ENCODE assay signal across 29 cellular contexts in the genomic region with DNA sequence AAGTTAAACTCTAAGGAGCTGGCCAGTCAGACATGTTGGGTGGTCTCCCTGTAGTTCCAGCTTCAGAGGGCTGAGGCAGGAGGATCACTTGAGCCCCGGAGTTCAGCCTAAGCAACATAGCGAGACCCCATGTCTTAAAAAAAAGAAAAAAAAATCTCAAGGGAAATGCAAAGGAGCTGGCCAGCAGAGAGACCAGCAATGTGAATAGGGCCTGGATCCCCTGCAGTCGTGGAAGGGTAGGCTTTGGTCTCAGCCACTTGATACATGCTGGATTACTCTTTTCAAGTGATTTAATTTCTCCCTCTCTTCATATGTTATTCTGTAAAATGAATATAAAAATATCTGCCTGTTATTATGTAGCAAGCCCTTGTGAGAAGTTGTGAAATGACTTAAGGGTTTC.
"Had no signal": no experiment of that assay in that cellular context is flagged by ENCODE, and none has a peak within 500 bp of the region (broad histone marks: within the 10 kb centered on the region; RNA-seq: fewer than 3 reads in every experiment).

No MANE protein-coding gene starts in this region.

- H3K27ac ChIP-seq: SK-N-MC had no signal

- FAIRE-seq: astrocyte, TTC549 had no signal

- H3K4me3 Mint-ChIP-seq: activated CD4-positive, alpha-beta memory T cell treated with anti-CD3 and anti-CD28 coated beads for 36 hours; activated CD4-positive, alpha-beta T cell treated with anti-CD3 and anti-CD28 coated beads, Interleukin-2, amount 10 ng/mL, durations not matched to agents 7 days and 5 days; activated T-cell treated with anti-CD3 and anti-CD28 coated beads, Interleukin-2, amount 50 U/mL, for 4 hours; brain; central memory CD8-positive, alpha-beta T cell; T-cell had no signal

- H3K27me3 Mint-ChIP-seq: activated CD4-positive, alpha-beta memory T cell treated with anti-CD3 and anti-CD28 coated beads for 36 hours; central memory CD8-positive, alpha-beta T cell had no signal

- H3K4me1 Mint-ChIP-seq: activated CD4-positive, alpha-beta T cell treated with anti-CD3 and anti-CD28 coated beads, Interleukin-2, amount 10 ng/mL, durations not matched to agents 7 days and 5 days; central memory CD8-positive, alpha-beta T cell; T-cell had no signal

- DNase-seq: activated CD4-positive, alpha-beta memory T cell treated with anti-CD3 and anti-CD28 coated beads for 36 hours; activated CD4-positive, alpha-beta T cell treated with anti-CD3 and anti-CD28 coated beads, Interleukin-2, amount 10 ng/mL, durations not matched to agents 7 days and 5 days; activated CD4-positive, CD25-positive, alpha-beta regulatory T cell; activated CD8-positive, alpha-beta memory T cell treated with anti-CD3 and anti-CD28 coated beads for 24 hours; activated effector memory CD4-positive, alpha-beta T cell treated with anti-CD3 and anti-CD28 coated beads, Interleukin-2, amount 50 U/mL, for 16 hours; activated naive CD4-positive, alpha-beta T cell treated with Interleukin-2 at 50 U/mL for 16 hours; activated T-cell treated with anti-CD3 and anti-CD28 coated beads, Interleukin-2, amount 50 U/mL, for 4 hours; amygdala; MM.1S; NCI-H1105 treated with DMSO at 0.1 percent for 48 hours; NCI-H1436 treated with DMSO at 0.1 percent for 48 hours; NCI-H187; NCI-H2081; NCI-H510A treated with DMSO at 0.1 percent for 48 hours; NCI-H69; NK-92 treated with Interleukin-12 subunit alpha and Interleukin-12 subunit beta, amount 100 ng/mL, for 24 hours; OCI-M1; RPMI8226; T-cell; T-helper 2 cell; T1000 had no signal

- H3K27ac Mint-ChIP-seq: activated CD4-positive, alpha-beta memory T cell treated with anti-CD3 and anti-CD28 coated beads for 36 hours; activated CD4-positive, alpha-beta T cell treated with anti-CD3 and anti-CD28 coated beads, Interleukin-2, amount 10 ng/mL, durations not matched to agents 7 days and 5 days; activated naive CD4-positive, alpha-beta T cell treated with anti-CD3 and anti-CD28 coated beads, Interleukin-2, amount 50 U/mL, for 72 hours; T-cell had no signal

- H3K36me3 Mint-ChIP-seq: activated CD4-positive, alpha-beta memory T cell treated with anti-CD3 and anti-CD28 coated beads for 36 hours had no signal

- H3K4me3 ChIP-seq: SK-N-MC had no signal

- ATAC-seq: activated naive CD4-positive, alpha-beta T cell treated with anti-CD3 and anti-CD28 coated beads, Interleukin-2, amount 50 U/mL, for 72 hours; activated T-cell treated with anti-CD3 and anti-CD28 coated beads, Interleukin-2, amount 50 U/mL, for 4 hours; Panc1; Right ventricle myocardium inferior; T-cell had no signal

- H3K9me3 Mint-ChIP-seq: activated CD4-positive, alpha-beta memory T cell treated with anti-CD3 and anti-CD28 coated beads for 36 hours; activated CD4-positive, alpha-beta T cell treated with anti-CD3 and anti-CD28 coated beads, Interleukin-2, amount 10 ng/mL, durations not matched to agents 7 days and 5 days; activated naive CD4-positive, alpha-beta T cell treated with anti-CD3 and anti-CD28 coated beads, Interleukin-2, amount 50 U/mL, for 72 hours; activated T-cell treated with anti-CD3 and anti-CD28 coated beads, Interleukin-2, amount 50 U/mL, for 4 hours; central memory CD8-positive, alpha-beta T cell had no signal
